In genomic region chr14:56996721-56997399, GRCh38 we compare ENCODE assay signal across 2 cellular contexts.
TF ChIP-seq lines count a peak whose summit lies in the region.

No MANE protein-coding gene starts in this region.

TF ChIP-seq in GM12878, 131 proteins besides CTCF, POLR2A, EP300 and RAD21 (continued from another document):
- TF ChIP-seq NKRF (conservative IDR thresholded peaks at IDR 0.05), result no peak
- no peak for TF ChIP-seq BCL11A (IDR thresholded peaks at IDR 0.05; ENCODE audit: low read depth, low read length)
TF ChIP-seq in GM12878: peak in this region for 0.

TF ChIP-seq in WTC11, 78 proteins besides CTCF, POLR2A, EP300 and RAD21 (continued from another document):
- no peak for TF ChIP-seq PRDM15 (CRISPR knock-in tag; IDR thresholded peaks at IDR 0.05)
- no peak for TF ChIP-seq ZNF263 (CRISPR knock-in tag; IDR thresholded peaks at IDR 0.05; ENCODE audit: low read depth)
- no peak for TF ChIP-seq MAX (CRISPR knock-in tag; IDR thresholded peaks at IDR 0.05)
- TF ChIP-seq HMGA2 (CRISPR knock-in tag; IDR thresholded peaks at IDR 0.05), result no peak
- no peak for TF ChIP-seq USF1 (CRISPR knock-in tag; IDR thresholded peaks at IDR 0.05)
- no peak for TF ChIP-seq ESRRA (CRISPR knock-in tag; IDR thresholded peaks at IDR 0.05; ENCODE audit: borderline replicate concordance)
- no peak for TF ChIP-seq IRF1 (CRISPR knock-in tag; IDR thresholded peaks at IDR 0.05)
- TF ChIP-seq NFE2L1 (CRISPR knock-in tag; IDR thresholded peaks at IDR 0.05), result no peak
- TF ChIP-seq TEAD1 (CRISPR knock-in tag; IDR thresholded peaks at IDR 0.05), result no peak
- TF ChIP-seq NFATC4 (CRISPR knock-in tag; IDR thresholded peaks at IDR 0.05), result no peak
- no peak for TF ChIP-seq ZNF425 (CRISPR knock-in tag; conservative IDR thresholded peaks at IDR 0.05)
